ENCODE assay signal across 15 cellular contexts in the genomic region with DNA sequence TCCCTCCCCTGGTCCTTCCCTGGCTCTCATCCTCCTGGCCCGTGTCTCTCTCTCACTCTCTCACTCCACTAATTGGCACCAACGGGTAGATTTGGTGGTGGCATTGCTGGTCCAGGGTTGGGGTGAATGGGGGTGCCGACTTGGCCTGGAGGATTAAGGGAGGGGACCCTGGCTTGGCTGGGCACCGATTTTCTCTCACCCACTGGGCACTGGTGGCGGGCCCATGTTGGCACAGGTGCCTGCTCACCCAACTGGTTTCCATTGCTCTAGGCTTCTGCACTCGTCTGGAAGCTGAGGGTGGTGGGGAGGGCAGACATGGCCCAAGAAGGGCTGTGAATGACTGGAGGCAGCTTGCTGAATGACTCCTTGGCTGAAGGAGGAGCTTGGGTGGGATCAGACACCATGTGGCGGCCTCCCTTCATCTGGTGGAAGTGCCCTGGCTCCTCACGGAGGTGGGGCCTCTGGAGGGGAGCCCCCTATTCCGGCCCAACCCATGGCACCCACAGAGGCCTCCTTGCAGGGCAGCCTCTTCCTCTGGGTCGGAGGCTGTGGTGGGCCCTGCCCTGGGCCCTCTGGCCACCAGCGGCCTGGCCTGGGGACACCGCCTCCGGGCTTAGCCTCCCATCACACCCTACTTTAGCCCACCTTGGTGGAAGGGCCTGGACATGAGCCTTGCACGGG.
"Had no signal": no experiment of that assay in that cellular context is flagged by ENCODE, and none has a peak within 500 bp of the region (broad histone marks: within the 10 kb centered on the region; RNA-seq: fewer than 3 reads in every experiment).

No MANE protein-coding gene starts in this region.

- H3K27me3 ChIP-seq: brain microvascular endothelial cell, esophagus squamous epithelium had no signal

- ATAC-seq: activated T-cell treated with anti-CD3 and anti-CD28 coated beads, Interleukin-2, amount 50 U/mL, for 4 hours; T-cell had no signal

- H3K27ac ChIP-seq: brain microvascular endothelial cell, lower lobe of right lung, VCaP had no signal

- H3K9ac ChIP-seq: SK-N-SH had no signal

- H3K4me3 ChIP-seq: esophagus squamous epithelium, lower lobe of right lung, skin epidermis had no signal

- DNase-seq: activated CD4-positive, alpha-beta T cell treated with anti-CD3 and anti-CD28 coated beads, Interleukin-2, amount 50 U/mL, for 1 hour; activated CD4-positive, CD25-positive, alpha-beta regulatory T cell treated with anti-CD3 and anti-CD28 coated beads, Interleukin-2, amount 50 U/mL, for 72 hours; activated CD8-positive, alpha-beta memory T cell treated with anti-CD3 and anti-CD28 coated beads, Interleukin-2, amount 50 U/mL, for 4 hours; activated naive CD4-positive, alpha-beta T cell treated with anti-CD3 and anti-CD28 coated beads for 36 hours; activated T-cell treated with anti-CD3 and anti-CD28 coated beads, Interleukin-2, amount 50 U/mL, for 4 hours; brain microvascular endothelial cell; cortex of kidney; esophagus squamous epithelium; lower lobe of right lung; nucleus accumbens; SK-N-SH; T-cell; T1000 had no signal

- H3K4me2 ChIP-seq: SK-N-SH had no signal

- H3K9me3 ChIP-seq: esophagus squamous epithelium, lower lobe of right lung, SK-N-SH had no signal
